In the genomic region with DNA sequence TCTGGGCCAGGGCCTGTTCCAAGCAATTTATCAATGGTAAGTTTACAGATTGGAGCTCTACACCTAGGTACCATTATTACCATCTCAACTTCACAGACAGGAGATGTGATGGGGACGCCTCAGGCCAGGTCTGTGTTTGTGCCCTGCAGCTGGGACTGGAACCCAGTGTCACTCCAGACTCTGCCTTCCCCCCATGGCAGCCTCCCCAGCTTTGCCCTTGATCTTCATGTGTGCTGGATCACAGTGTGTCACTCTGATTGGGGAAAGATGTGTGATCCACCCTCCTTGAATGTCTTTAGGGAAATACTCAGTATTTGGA, we compare ENCODE assay signal across 15 cellular contexts. TPM values are rescaled to one million over a fixed set of nuclear protein-coding genes. Genes with fewer than 3 reads are reported as not detected.
DNase-seq lines count a peak whose midpoint lies in the region; ATAC-seq, FAIRE-seq and TF ChIP-seq lines count a peak whose summit lies in the region.
"Had no signal": no experiment of that assay in that cellular context is flagged by ENCODE, and none has a peak within 500 bp of the region (broad histone marks: within the 10 kb centered on the region; RNA-seq: fewer than 3 reads in every experiment).

No MANE protein-coding gene starts in this region.

- H2AFZ ChIP-seq in smooth muscle cell (ENCODE audit: low read depth) (no peak overlapping the region), mammary epithelial cell (ENCODE audit: low read depth, low read length) (no peak overlapping the region)

- H3K4me3 ChIP-seq in kidney (ENCODE audit: low read length in 2 of 2) (no peak overlapping the region), mesendoderm (ENCODE audit: low read length) (no peak overlapping the region), smooth muscle cell (no peak overlapping the region), mammary epithelial cell (replicated peaks in 1 of 3; ENCODE audit: insufficient read depth in 1 of 3, low read depth in 2 of 3, low read length in 3 of 3) (no peak overlapping the region)

- peak; percentile 10 for ATAC-seq in GM18868 (IDR thresholded peaks at IDR 0.05; ENCODE audit: unreplicated experiment)
- peak; percentile 4 for ATAC-seq in HG03159 (IDR thresholded peaks at IDR 0.05; ENCODE audit: unreplicated experiment)
- no peak for ATAC-seq in stimulated activated effector memory CD8-positive, alpha-beta T cell treated with anti-CD3 and anti-CD28 coated beads, Interleukin-12 subunit alpha, Interleukin-12 subunit beta, amount 100 ng/mL, for 72 hours
- ATAC-seq: Panc1 had no signal

- peak overlapping the region; percentile 48 for H3K4me3 Mint-ChIP-seq in stimulated activated effector memory CD8-positive, alpha-beta T cell treated with anti-CD3 and anti-CD28 coated beads, Interleukin-12 subunit alpha, Interleukin-12 subunit beta, amount 100 ng/mL, for 72 hours
- H3K4me3 Mint-ChIP-seq: activated CD4-positive, alpha-beta memory T cell treated with anti-CD3 and anti-CD28 coated beads for 36 hours had no signal

- no peaks in the 10 kb centered on the region for H3F3A ChIP-seq in smooth muscle cell (ENCODE audit: low read depth)

- TF ChIP-seq CTCF in kidney (IDR thresholded peaks at IDR 0.05; ENCODE audit: borderline replicate concordance, extremely low read depth, insufficient read depth) (no peak), smooth muscle cell (IDR thresholded peaks at IDR 0.05; ENCODE audit: borderline replicate concordance, insufficient read depth, poor library complexity, severe bottlenecking) (no peak), mammary epithelial cell (conservative IDR thresholded peaks at IDR 0.05 in 1 of 2, IDR thresholded peaks at IDR 0.05 in 1 of 2; ENCODE audit: extremely low read depth in 1 of 2, insufficient read depth in 1 of 2, low read depth in 1 of 2, low read length in 2 of 2) (no peak)

- peaks cover 3 to 5% of the 10 kb centered on the region in 2 donors for H3K9me3 ChIP-seq in kidney (ENCODE audit: control insufficient read depth in 1 of 2, low read length in 2 of 2)
- no peaks in the 10 kb centered on the region for H3K9me3 ChIP-seq in smooth muscle cell (replicated peaks; ENCODE audit: low read depth)
- no peaks in the 10 kb centered on the region for H3K9me3 ChIP-seq in mammary epithelial cell (replicated peaks; ENCODE audit: insufficient read depth, low read length)

- WGBS in mesendoderm (ENCODE audit: extremely low coverage, insufficient coverage, low lambda C conversion rate), result no CpG with 5 or more reads among the region's 1 CpG
- 94% methylated on average over 1 of the region's 1 CpG for WGBS in smooth muscle cell (ENCODE audit: low lambda C conversion rate)
- 100% methylated on average over 1 of the region's 1 CpG for whole genome bisulfite sequencing in mammary epithelial cell (ENCODE audit: low coverage, missing lambda C conversion rate)

- H3K23ac ChIP-seq in mesendoderm (ENCODE audit: low read length), result no peak overlapping the region

- in situ Hi-C loops in mammary epithelial cell (cut with MboI; ENCODE audit: low sequenced_read_pairs in 2 of 2), result no loop called here

- no peak overlapping the region for H3K18ac ChIP-seq in mesendoderm (ENCODE audit: low read length)

- no peak for FAIRE-seq in kidney (lab: Jason Lieb, UNC)
- FAIRE-seq: endothelial cell of umbilical vein, small intestine had no signal

- no peak overlapping the region for H2BK120ac ChIP-seq in mesendoderm (ENCODE audit: low read depth, low read length)

- H3K27ac Mint-ChIP-seq in stimulated activated effector memory CD8-positive, alpha-beta T cell treated with anti-CD3 and anti-CD28 coated beads, Interleukin-12 subunit alpha, Interleukin-12 subunit beta, amount 100 ng/mL, for 72 hours, result no peak overlapping the region
- H3K27ac Mint-ChIP-seq: activated CD4-positive, alpha-beta memory T cell treated with anti-CD3 and anti-CD28 coated beads for 36 hours had no signal

- DNase-seq in kidney (no peak), mesendoderm (no peak), smooth muscle cell (lab: John Stamatoyannopoulos, UW; ENCODE audit: unreplicated experiment) (no peak), mammary epithelial cell (no peak)
- DNase-seq in stimulated activated effector memory CD8-positive, alpha-beta T cell treated with anti-CD3 and anti-CD28 coated beads, Interleukin-12 subunit alpha, Interleukin-12 subunit beta, amount 100 ng/mL, for 72 hours (ENCODE audit: low spot score in 2 of 2), result no peak
- no peak for DNase-seq in stimulated activated CD4-positive, alpha-beta T cell treated with anti-CD3 and anti-CD28 coated beads, Interleukin-12 subunit alpha, Interleukin-12 subunit beta, amount 100 ng/mL, for 4 hours
- DNase-seq: activated CD4-positive, alpha-beta memory T cell treated with anti-CD3 and anti-CD28 coated beads for 36 hours; H7; NCI-H1048; small intestine had no signal

- H3K36me3 ChIP-seq in kidney (ENCODE audit: control insufficient read depth in 1 of 2, insufficient read depth in 2 of 2, low read length in 2 of 2) (no peaks in the 10 kb centered on the region), mesendoderm (ENCODE audit: control insufficient read depth, insufficient read depth, low read length) (no peaks in the 10 kb centered on the region), smooth muscle cell (ENCODE audit: low read depth) (no peaks in the 10 kb centered on the region), mammary epithelial cell (ENCODE audit: insufficient read depth, low read length) (no peaks in the 10 kb centered on the region)

- no peaks in the 10 kb centered on the region for H3K27me3 ChIP-seq in mesendoderm (ENCODE audit: insufficient read depth, low read length, poor library complexity)
- H3K27me3 ChIP-seq in smooth muscle cell (ENCODE audit: low read depth), result no peaks in the 10 kb centered on the region
- no peaks in the 10 kb centered on the region for H3K27me3 ChIP-seq in mammary epithelial cell (ENCODE audit: insufficient read depth, low read length)

- CTCF ChIA-PET in mammary epithelial cell (lab: Charles Lee; ENCODE audit: low non-redundant PET), result no interaction called here

- peaks cover 28% of the 10 kb centered on the region for H3K4me1 Mint-ChIP-seq in stimulated activated effector memory CD8-positive, alpha-beta T cell treated with anti-CD3 and anti-CD28 coated beads, Interleukin-12 subunit alpha, Interleukin-12 subunit beta, amount 100 ng/mL, for 72 hours

- H3K79me2 ChIP-seq in mesendoderm (ENCODE audit: control insufficient read depth, insufficient read depth, low read length) (no peaks in the 10 kb centered on the region), smooth muscle cell (ENCODE audit: low read depth) (no peaks in the 10 kb centered on the region), mammary epithelial cell (ENCODE audit: insufficient read depth, low read length) (no peaks in the 10 kb centered on the region)

- H2BK15ac ChIP-seq in mesendoderm (replicated peaks; ENCODE audit: low read depth), result no peak overlapping the region

- no peaks in the 10 kb centered on the region for H3K9me3 Mint-ChIP-seq in stimulated activated effector memory CD8-positive, alpha-beta T cell treated with anti-CD3 and anti-CD28 coated beads, Interleukin-12 subunit alpha, Interleukin-12 subunit beta, amount 100 ng/mL, for 72 hours
- H3K9me3 Mint-ChIP-seq: immature natural killer cell had no signal

- H3K36me3 Mint-ChIP-seq in stimulated activated effector memory CD8-positive, alpha-beta T cell treated with anti-CD3 and anti-CD28 coated beads, Interleukin-12 subunit alpha, Interleukin-12 subunit beta, amount 100 ng/mL, for 72 hours, result no peaks in the 10 kb centered on the region
- H3K36me3 Mint-ChIP-seq: activated CD4-positive, alpha-beta memory T cell treated with anti-CD3 and anti-CD28 coated beads for 36 hours; immature natural killer cell had no signal

- no peaks in the 10 kb centered on the region for H4K20me1 ChIP-seq in smooth muscle cell (ENCODE audit: low read depth)
- no peaks in the 10 kb centered on the region for H4K20me1 ChIP-seq in mammary epithelial cell (ENCODE audit: insufficient read depth, low read length)

- H3K27ac ChIP-seq in kidney (ENCODE audit: low read depth in 2 of 2, low read length in 2 of 2), result peak overlapping the region; percentile 51 to 74
- no peak overlapping the region for H3K27ac ChIP-seq in mesendoderm (ENCODE audit: low read depth, low read length)
- H3K27ac ChIP-seq in smooth muscle cell (ENCODE audit: low read depth), result no peak overlapping the region
- H3K27ac ChIP-seq in mammary epithelial cell (ENCODE audit: insufficient read depth, low read depth, low read length), result no peak overlapping the region

- no peak overlapping the region for H3K4me2 ChIP-seq in mesendoderm (ENCODE audit: low read length)
- H3K4me2 ChIP-seq in smooth muscle cell, result no peak overlapping the region
- no peak overlapping the region for H3K4me2 ChIP-seq in mammary epithelial cell (ENCODE audit: insufficient read depth, low read depth, low read length)

- H2BK5ac ChIP-seq in mesendoderm (ENCODE audit: low read length), result no peak overlapping the region

- H4K5ac ChIP-seq in mesendoderm (ENCODE audit: low read length), result no peak overlapping the region

- no peak overlapping the region for H2AK5ac ChIP-seq in mesendoderm (ENCODE audit: low read length)

- H3K4me1 ChIP-seq in kidney (ENCODE audit: control insufficient read depth in 1 of 2, insufficient read depth in 1 of 2, low read depth in 1 of 2, low read length in 2 of 2) (peaks cover 3 to 23% of the 10 kb centered on the region in 2 donors), mesendoderm (ENCODE audit: control insufficient read depth, low read depth, low read length) (no peaks in the 10 kb centered on the region), smooth muscle cell (ENCODE audit: low read depth) (peaks cover 4% of the 10 kb centered on the region), mammary epithelial cell (ENCODE audit: insufficient read depth, low read length) (peaks cover under 1% of the 10 kb centered on the region)

- H3K79me1 ChIP-seq in mesendoderm (ENCODE audit: low read length), result no peaks in the 10 kb centered on the region

- H3K9ac ChIP-seq in kidney (ENCODE audit: low read length in 2 of 2) (peak overlapping the region in 1 of 2 donors; percentile 49), mesendoderm (ENCODE audit: low read length) (no peak overlapping the region), smooth muscle cell (ENCODE audit: low read depth) (no peak overlapping the region), mammary epithelial cell (ENCODE audit: insufficient read depth, low read length) (no peak overlapping the region)

- BruUV-seq in mammary epithelial cell (replicated peaks; lab: Mats Ljungman, UMichigan), result no TSS peak

- intact Hi-C loops in kidney (cut with DNase I), result no loop called here
- intact Hi-C loops in mammary epithelial cell (cut with micrococcal nuclease), result no loop called here

- H4K8ac ChIP-seq in mesendoderm (ENCODE audit: low read depth, low read length), result no peak overlapping the region

- dilution Hi-C loops in mammary epithelial cell (cut with HindIII; ENCODE audit: low sequenced_read_pairs), result no loop called here

- no peak overlapping the region for H3K56ac ChIP-seq in mesendoderm (ENCODE audit: low read length)

- H3K4ac ChIP-seq in mesendoderm (ENCODE audit: low read depth, low read length), result no peak overlapping the region

RNA-seq across cellular contexts. Expression of a gene that starts 59.6 kb away (rescaled TPM):
- total RNA-seq in kidney (250 TPM), smooth muscle cell (4.4 and 13.6 TPM in 2 replicates), mammary epithelial cell (10 to 100 TPM in 1 of 2 donors, 1 to 10 TPM in 1; 7.8 to 46.3 TPM)
- polyA plus RNA-seq in kidney (ENCODE audit: insufficient read depth, low read depth, low replicate concordance) (74.2 TPM), smooth muscle cell (22.5 and 37.3 TPM in 2 replicates), mammary epithelial cell (16.9 TPM)
- 0.17 TPM for polyA plus RNA-seq in mesendoderm (2013, experiment 1 of 2)
- polyA plus RNA-seq in mesendoderm (2013, experiment 2 of 2), result 0.20 TPM
- polyA minus RNA-seq in mammary epithelial cell, result 27.4 TPM

Comparison
In these comparisons a context has a peak if more than half of its experiments do, and no peak if none do; other contexts are left out.
1. H3K27ac ChIP-seq: peak in kidney (2 of 2); none in mesendoderm (single experiment), smooth muscle cell (single experiment) and mammary epithelial cell (single experiment).